4 cellular contexts compared by ENCODE assay signal in the genomic region with DNA sequence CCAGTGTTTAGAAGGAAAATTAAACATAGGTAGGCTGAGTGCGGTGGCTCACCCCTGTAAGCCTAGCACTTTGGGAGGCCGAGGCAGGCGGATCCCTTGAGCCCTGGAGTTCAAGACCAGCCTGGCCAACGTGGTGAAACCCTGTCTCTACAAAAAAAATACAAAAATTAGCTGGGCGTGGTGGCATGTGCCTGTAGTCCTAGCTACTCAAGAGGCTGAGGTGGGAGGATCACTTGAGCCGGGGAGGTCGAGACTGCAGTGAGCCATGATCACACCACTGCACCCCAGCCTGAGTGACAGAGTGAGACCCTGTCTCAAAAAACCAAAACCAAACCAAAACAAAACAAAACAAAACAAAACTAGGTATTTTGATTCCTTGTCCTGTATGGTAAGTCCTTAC. TPM values are rescaled to one million over a fixed set of nuclear protein-coding genes. Genes with fewer than 3 reads are reported as not detected.
"Had no signal": no experiment of that assay in that cellular context is flagged by ENCODE, and none has a peak within 500 bp of the region (broad histone marks: within the 10 kb centered on the region; RNA-seq: fewer than 3 reads in every experiment).

No MANE protein-coding gene starts in this region.

RNA-seq across cellular contexts. Expression of a gene that starts 20.3 kb away (rescaled TPM):
- total RNA-seq: SJCRH30 had no signal
- polyA plus RNA-seq: SK-N-SH had no signal

RNA-seq across cellular contexts. Expression of a gene that starts 39.4 kb away (rescaled TPM):
- total RNA-seq: activated CD4-positive, alpha-beta T cell treated with anti-CD3 and anti-CD28 coated beads for 36 hours had no signal

RNA-seq across cellular contexts. Expression of a gene that starts 46.4 kb away (rescaled TPM):
- total RNA-seq: activated CD4-positive, alpha-beta T cell treated with anti-CD3 and anti-CD28 coated beads for 36 hours; activated T-helper 2 cell treated with anti-CD3 and anti-CD28 coated beads, Interferon-gamma antibody, Interleukin-2, Interleukin-4, amounts not matched to agents 10 μg/mL and 5 μg/mL and 100 μg/mL, durations not matched to agents 14 hours and 24 hours and 36 hours; SJCRH30 had no signal
- polyA plus RNA-seq: SK-N-SH had no signal
